ENCODE assay signal across 1 cellular context in genomic region chr18:13137939-13138821, GRCh38.
TF ChIP-seq lines count a peak whose summit lies in the region.

No MANE protein-coding gene starts in this region.

TF ChIP-seq in HepG2, 621 proteins besides CTCF, POLR2A, EP300 and RAD21 (continued from another document and continues in another):
- TF ChIP-seq ZNF609 (CRISPR knock-in tag; IDR thresholded peaks at IDR 0.05; ENCODE audit: borderline replicate concordance) (no peak), SNAI1 (CRISPR knock-in tag; IDR thresholded peaks at IDR 0.05; ENCODE audit: borderline replicate concordance) (no peak), E2F2 (CRISPR knock-in tag; IDR thresholded peaks at IDR 0.05; ENCODE audit: borderline replicate concordance) (no peak), PAF1 (CRISPR knock-in tag; IDR thresholded peaks at IDR 0.05) (0 out of 2 replicates have a peak, but pooled peaks have one; percentile 34), PHB2 (IDR thresholded peaks at IDR 0.05; ENCODE audit: partially characterized antibody) (no peak), RBM22 (optimal IDR thresholded peaks at IDR 0.05; ENCODE audit: low read length) (no peak), TEAD2 (CRISPR knock-in tag; IDR thresholded peaks at IDR 0.05) (no peak), ZNF543 (CRISPR knock-in tag; IDR thresholded peaks at IDR 0.05) (no peak), CSRNP2 (CRISPR knock-in tag; conservative IDR thresholded peaks at IDR 0.05; ENCODE audit: low read depth) (no peak), SNRNP70 (IDR thresholded peaks at IDR 0.05; ENCODE audit: low read depth, low read length) (no peak), ZFP1 (CRISPR knock-in tag; IDR thresholded peaks at IDR 0.05) (no peak), ELK4 (CRISPR knock-in tag; IDR thresholded peaks at IDR 0.05; ENCODE audit: borderline replicate concordance) (no peak), ZBTB1 (CRISPR knock-in tag; IDR thresholded peaks at IDR 0.05; ENCODE audit: borderline replicate concordance) (no peak), ZBTB42 (CRISPR knock-in tag; IDR thresholded peaks at IDR 0.05) (no peak), ZIK1 (CRISPR knock-in tag; IDR thresholded peaks at IDR 0.05; ENCODE audit: borderline replicate concordance, low read depth) (no peak), ZBTB44 (CRISPR knock-in tag; IDR thresholded peaks at IDR 0.05) (no peak), ZNF263 (CRISPR knock-in tag; IDR thresholded peaks at IDR 0.05) (no peak; the same call in 1 of the 2 replicates), STAG1 (CRISPR knock-in tag; IDR thresholded peaks at IDR 0.05) (0 out of 2 replicates have a peak, but pooled peaks have one; percentile 1), YY1 (IDR thresholded peaks at IDR 0.05; ENCODE audit: insufficient read depth, insufficient replicate concordance, low read depth, low read length) (no peak), CCAR2 (optimal IDR thresholded peaks at IDR 0.05; ENCODE audit: low read depth, low read length) (no peak), ZMYM3 (CRISPR knock-in tag; IDR thresholded peaks at IDR 0.05) (no peak), ARNT (IDR thresholded peaks at IDR 0.05) (no peak), HOXA3 (CRISPR knock-in tag; IDR thresholded peaks at IDR 0.05) (no peak; the same call in 1 of the 2 replicates), RFXANK (CRISPR knock-in tag; IDR thresholded peaks at IDR 0.05) (no peak), GLI4 (CRISPR knock-in tag; IDR thresholded peaks at IDR 0.05; ENCODE audit: borderline replicate concordance) (no peak), ZNF615 (CRISPR knock-in tag; IDR thresholded peaks at IDR 0.05; ENCODE audit: borderline replicate concordance) (no peak), PBX3 (CRISPR knock-in tag; IDR thresholded peaks at IDR 0.05; ENCODE audit: borderline replicate concordance) (no peak), ZNF367 (CRISPR knock-in tag; IDR thresholded peaks at IDR 0.05; ENCODE audit: borderline replicate concordance) (no peak), ZNF10 (CRISPR knock-in tag; IDR thresholded peaks at IDR 0.05; ENCODE audit: borderline replicate concordance, low read depth) (no peak), ZNF605 (CRISPR knock-in tag; IDR thresholded peaks at IDR 0.05) (peak; percentile 35), TFAP4 (IDR thresholded peaks at IDR 0.05; ENCODE audit: borderline replicate concordance, low read depth) (no peak), ZNF451 (CRISPR knock-in tag; IDR thresholded peaks at IDR 0.05) (no peak), ZNF782 (CRISPR knock-in tag; IDR thresholded peaks at IDR 0.05; ENCODE audit: borderline replicate concordance) (no peak), ZNF264 (CRISPR knock-in tag; IDR thresholded peaks at IDR 0.05) (no peak), ZNF20 (CRISPR knock-in tag; IDR thresholded peaks at IDR 0.05) (peak; percentile 99), HCFC1 (IDR thresholded peaks at IDR 0.05; ENCODE audit: low read depth, low read length) (no peak), MEIS2 (CRISPR knock-in tag; IDR thresholded peaks at IDR 0.05) (peak; percentile 42), ZMAT3 (CRISPR knock-in tag; conservative IDR thresholded peaks at IDR 0.05) (peak; percentile 63), ZNF317 (CRISPR knock-in tag; IDR thresholded peaks at IDR 0.05) (peak; percentile 30; the same call in 1 of the 2 replicates), NR2C2 (CRISPR knock-in tag; IDR thresholded peaks at IDR 0.05; ENCODE audit: borderline replicate concordance) (0 out of 2 replicates have a peak, but pooled peaks have one; percentile 22), ATF1 (CRISPR knock-in tag; IDR thresholded peaks at IDR 0.05) (0 out of 2 replicates have a peak, but pooled peaks have one; percentile 9), ZC3H13 (CRISPR knock-in tag; IDR thresholded peaks at IDR 0.05) (no peak; the same call in 1 of the 2 replicates), HDAC1 (CRISPR knock-in tag; IDR thresholded peaks at IDR 0.05) (peak; percentile 75), KDM5A (IDR thresholded peaks at IDR 0.05; ENCODE audit: borderline replicate concordance, low read length) (peak; percentile 24; the same call in 1 of the 2 replicates), ZNF614 (CRISPR knock-in tag; IDR thresholded peaks at IDR 0.05; ENCODE audit: borderline replicate concordance) (peak; percentile 25), MAZ (IDR thresholded peaks at IDR 0.05; ENCODE audit: borderline replicate concordance, low read depth, low read length) (peak; percentile 77; the same call in 1 of the 2 replicates), MAZ (CRISPR knock-in tag; IDR thresholded peaks at IDR 0.05; ENCODE audit: low read depth) (peak; percentile 74), ZNF292 (CRISPR knock-in tag; IDR thresholded peaks at IDR 0.05; ENCODE audit: borderline replicate concordance, low read depth) (no peak), ZNF24 (IDR thresholded peaks at IDR 0.05) (no peak), KDM2A (CRISPR knock-in tag; IDR thresholded peaks at IDR 0.05; ENCODE audit: borderline replicate concordance, low read depth) (peak; percentile 58), ZSCAN9 (CRISPR knock-in tag; IDR thresholded peaks at IDR 0.05; ENCODE audit: borderline replicate concordance) (no peak), ZBTB46 (CRISPR knock-in tag; IDR thresholded peaks at IDR 0.05; ENCODE audit: borderline replicate concordance) (no peak), ZBTB7A (CRISPR knock-in tag; IDR thresholded peaks at IDR 0.05) (no peak), ZNF704 (CRISPR knock-in tag; IDR thresholded peaks at IDR 0.05; ENCODE audit: borderline replicate concordance) (no peak)
